Comparison of ENCODE assay signal across 20 cellular contexts in genomic region chr17:26818736-26819135, GRCh38.
A peak's percentile ranks its signal among the peaks of the same experiment; 100 is the strongest.
DNase-seq lines count a peak whose midpoint lies in the region; FAIRE-seq and TF ChIP-seq lines count a peak whose summit lies in the region.
"Had no signal": no experiment of that assay in that cellular context is flagged by ENCODE, and none has a peak within 500 bp of the region (broad histone marks: within the 10 kb centered on the region; RNA-seq: fewer than 3 reads in every experiment).

No MANE protein-coding gene starts in this region.

- no peak overlapping the region for H3K9ac ChIP-seq in HUES48 (ENCODE audit: low read depth, low read length)

- H3K36me3 ChIP-seq in HUES48 (ENCODE audit: control insufficient read depth, insufficient read depth, low read length) (no peaks in the 10 kb centered on the region), bronchial epithelial cell (ENCODE audit: control insufficient read depth, insufficient read depth, low read length) (no peaks in the 10 kb centered on the region), brain microvascular endothelial cell (replicated peaks) (no peaks in the 10 kb centered on the region)
- H3K36me3 ChIP-seq: BE2C, cardiac muscle cell, ovary, thyroid gland had no signal

- peaks cover 99% of the 10 kb centered on the region for H3K9me3 ChIP-seq in HUES48 (ENCODE audit: control insufficient read depth, insufficient read depth, low read length)
- H3K9me3 ChIP-seq: BE2C, thyroid gland had no signal

- in situ Hi-C loops in brain microvascular endothelial cell (cut with HindIII; ENCODE audit: low pct_ligation_motif_present, low sequenced_read_pairs): no loop called here

- H3K27me3 ChIP-seq in HUES48 (ENCODE audit: control insufficient read depth, insufficient read depth, low read length) (no peaks in the 10 kb centered on the region), bronchial epithelial cell (ENCODE audit: control insufficient read depth, insufficient read depth, low read length) (no peaks in the 10 kb centered on the region), brain microvascular endothelial cell (replicated peaks) (no peaks in the 10 kb centered on the region)
- H3K27me3 ChIP-seq: BE2C, cardiac muscle cell, ovary, thyroid gland had no signal

- DNase-seq in bronchial epithelial cell (ENCODE audit: low read depth): peak; percentile 36
- DNase-seq in fibroblast of pulmonary artery (ENCODE audit: low read depth): peak; percentile 4
- DNase-seq in pulmonary artery endothelial cell (ENCODE audit: low read depth, low spot score): peak; percentile 10
- DNase-seq in kidney glomerular epithelial cell (lab: John Stamatoyannopoulos, UW): no peak
- no peak for DNase-seq in brain microvascular endothelial cell
- DNase-seq in NCI-H2029 (lab: John Stamatoyannopoulos, UW): no peak
- DNase-seq in HCEC 1CT: no peak
- DNase-seq: activated CD4-positive, alpha-beta T cell treated with anti-CD3 and anti-CD28 coated beads for 4 hours; activated CD8-positive, alpha-beta memory T cell treated with anti-CD3 and anti-CD28 coated beads, Interleukin-2, amount 50 U/mL, for 48 hours; activated naive CD4-positive, alpha-beta T cell treated with Interleukin-2 at 50 U/mL for 16 hours; BE2C; NCI-H2171; NCI-H748 treated with DMSO at 0.1 percent for 48 hours; ovary; PC-9; thyroid gland had no signal

- H3K4me3 ChIP-seq in HUES48 (ENCODE audit: low read depth, low read length) (0 out of 2 replicates have a peak overlapping the region, but pooled peaks have one; percentile 14), bronchial epithelial cell (ENCODE audit: low read depth, low read length) (no peak overlapping the region), fibroblast of pulmonary artery (replicated peaks; ENCODE audit: low read depth, low read length) (no peak overlapping the region), brain microvascular endothelial cell (ENCODE audit: low read depth, low read length) (no peak overlapping the region)
- H3K4me3 ChIP-seq: cardiac muscle cell, ovary, PC-9, thyroid gland had no signal

- TF ChIP-seq CTCF in bronchial epithelial cell (IDR thresholded peaks at IDR 0.05; ENCODE audit: insufficient read depth, low read length, severe bottlenecking): no peak
- TF ChIP-seq CTCF in fibroblast of pulmonary artery (IDR thresholded peaks at IDR 0.05; ENCODE audit: low read length, missing control alignments): no peak
- no peak for TF ChIP-seq CTCF in brain microvascular endothelial cell (IDR thresholded peaks at IDR 0.05; ENCODE audit: low read depth, low read length, missing control alignments)

- no peak overlapping the region for H3K27ac ChIP-seq in HUES48 (ENCODE audit: low read depth, low read length)
- H3K27ac ChIP-seq in brain microvascular endothelial cell: no peak overlapping the region
- H3K27ac ChIP-seq: cardiac muscle cell, ovary, PC-9, thyroid gland had no signal

- FAIRE-seq in bronchial epithelial cell (lab: Jason Lieb, UNC): no peak
- FAIRE-seq: D721Med, endometrium had no signal

- H3K4me1 ChIP-seq in HUES48 (ENCODE audit: control insufficient read depth, insufficient read depth, low read length): no peaks in the 10 kb centered on the region
- H3K4me1 ChIP-seq: BE2C, thyroid gland had no signal

Comparison
In these comparisons a context has a peak if more than half of its experiments do, and no peak if none do; other contexts are left out.
1. DNase-seq: peak in bronchial epithelial cell (single experiment), fibroblast of pulmonary artery (single experiment) and pulmonary artery endothelial cell (single experiment); none in kidney glomerular epithelial cell (single experiment), brain microvascular endothelial cell (single experiment), NCI-H2029 (single experiment) and HCEC 1CT (single experiment).